In the genomic region with DNA sequence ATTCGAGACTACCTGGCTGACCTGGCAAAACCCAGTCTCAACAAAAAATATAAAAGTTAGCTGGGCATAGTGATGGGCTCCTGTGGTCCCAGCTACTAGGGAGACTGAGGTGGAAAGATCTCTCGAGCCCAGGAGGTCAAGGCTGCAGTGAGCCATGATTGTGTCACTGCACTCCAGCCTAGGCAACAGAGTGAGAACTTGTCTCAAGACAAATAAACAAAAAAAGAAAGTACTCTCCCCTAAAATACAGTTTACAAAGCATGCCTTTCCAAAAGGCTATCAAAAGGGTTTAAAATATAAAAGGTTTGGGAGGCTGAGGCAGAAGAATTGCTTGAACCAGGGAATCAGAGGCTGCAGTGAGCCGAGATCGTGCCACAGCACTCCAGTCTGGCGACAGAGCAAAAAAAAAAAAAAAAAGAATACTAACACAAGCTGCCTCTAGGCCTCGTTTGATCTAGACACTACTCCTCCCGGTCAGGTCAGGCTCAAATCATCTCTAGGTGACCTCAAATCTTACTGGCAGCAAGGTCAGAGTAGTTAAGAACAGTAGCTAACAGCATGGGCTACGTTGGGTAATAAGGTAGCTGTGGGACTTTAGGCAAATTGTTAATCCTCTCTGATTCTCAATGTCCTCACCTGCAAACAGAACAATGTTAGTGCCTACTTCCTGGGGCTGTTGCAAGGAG, we compare ENCODE assay signal across 20 cellular contexts. TPM values are rescaled to one million over a fixed set of nuclear protein-coding genes. Genes with fewer than 3 reads are reported as not detected.
DNase-seq lines count a peak whose midpoint lies in the region; ATAC-seq, FAIRE-seq and TF ChIP-seq lines count a peak whose summit lies in the region.
"Had no signal": no experiment of that assay in that cellular context is flagged by ENCODE, and none has a peak within 500 bp of the region (broad histone marks: within the 10 kb centered on the region; RNA-seq: fewer than 3 reads in every experiment).

No MANE protein-coding gene starts in this region.

- H3K4me3 Mint-ChIP-seq in activated T-helper 1 cell treated with anti-CD3 and anti-CD28 coated beads, Interleukin-12 subunit alpha, Interleukin-12 subunit beta, Interleukin-2, Interleukin-4 antibody, amounts not matched to agents 30 ng/mL and 10 ng/mL and 1 ng/mL, durations not matched to agents 14 hours and 24 hours and 36 hours: no peak overlapping the region
- no peak overlapping the region for H3K4me3 Mint-ChIP-seq in activated CD4-positive, alpha-beta T cell treated with anti-CD3 and anti-CD28 coated beads, Interleukin-2, amount 10 ng/mL, durations not matched to agents 24 days and 14 days

- peaks cover 15% of the 10 kb centered on the region for H3K4me1 Mint-ChIP-seq in activated T-helper 1 cell treated with anti-CD3 and anti-CD28 coated beads, Interleukin-12 subunit alpha, Interleukin-12 subunit beta, Interleukin-2, Interleukin-4 antibody, amounts not matched to agents 30 ng/mL and 10 ng/mL and 1 ng/mL, durations not matched to agents 14 hours and 24 hours and 36 hours (ENCODE audit: low read depth)
- H3K4me1 Mint-ChIP-seq in activated CD4-positive, alpha-beta T cell treated with anti-CD3 and anti-CD28 coated beads, Interleukin-2, amount 10 ng/mL, durations not matched to agents 24 days and 14 days: peaks cover 18% of the 10 kb centered on the region

- no peak for TF ChIP-seq POLR2A in Peyer's patch (IDR thresholded peaks at IDR 0.05)

- H3K36me3 Mint-ChIP-seq in activated T-helper 1 cell treated with anti-CD3 and anti-CD28 coated beads, Interleukin-12 subunit alpha, Interleukin-12 subunit beta, Interleukin-2, Interleukin-4 antibody, amounts not matched to agents 30 ng/mL and 10 ng/mL and 1 ng/mL, durations not matched to agents 14 hours and 24 hours and 36 hours (ENCODE audit: low read depth): peaks cover 6% of the 10 kb centered on the region
- peaks cover 9% of the 10 kb centered on the region for H3K36me3 Mint-ChIP-seq in activated CD4-positive, alpha-beta T cell treated with anti-CD3 and anti-CD28 coated beads, Interleukin-2, amount 10 ng/mL, durations not matched to agents 24 days and 14 days (ENCODE audit: low read depth)

- H4K20me1 ChIP-seq in fibroblast of lung (ENCODE audit: control insufficient read depth, extremely low read depth, insufficient read depth, low read length): no peaks in the 10 kb centered on the region

- no peak overlapping the region for H3K4me2 ChIP-seq in fibroblast of lung (ENCODE audit: extremely low read depth, insufficient read depth, low read length)
- H3K4me2 ChIP-seq: A549 had no signal

- DNase-seq in Peyer's patch: no peak
- DNase-seq in fibroblast of lung (ENCODE audit: low read depth in 2 of 2): no peak
- peak in 1 of 6 donors; percentile 7 for DNase-seq in pancreas
- DNase-seq in activated T-helper 1 cell treated with anti-CD3 and anti-CD28 coated beads, Interleukin-12 subunit alpha, Interleukin-12 subunit beta, Interleukin-2, Interleukin-4 antibody, amounts not matched to agents 30 ng/mL and 10 ng/mL and 1 ng/mL, durations not matched to agents 14 hours and 24 hours and 36 hours (ENCODE audit: low spot score): no peak
- no peak for DNase-seq in H7
- no peak for DNase-seq in activated CD4-positive, alpha-beta T cell treated with anti-CD3 and anti-CD28 coated beads, Interleukin-2, amount 10 ng/mL, durations not matched to agents 24 days and 14 days
- DNase-seq in NCI-H2227 (lab: John Stamatoyannopoulos, UW; ENCODE audit: unreplicated experiment): no peak
- DNase-seq: activated CD4-positive, alpha-beta T cell treated with anti-CD3 and anti-CD28 coated beads for 48 hours; activated naive CD4-positive, alpha-beta T cell treated with Interleukin-2 at 50 U/mL for 16 hours; C1 segment of cervical spinal cord; cortex of kidney; left cardiac atrium; NCI-H446; stimulated activated CD4-positive, alpha-beta T cell treated with anti-CD3 and anti-CD28 coated beads, Interleukin-2, amount 100 ng/mL, for 24 hours had no signal

- H3K27me3 Mint-ChIP-seq in activated T-helper 1 cell treated with anti-CD3 and anti-CD28 coated beads, Interleukin-12 subunit alpha, Interleukin-12 subunit beta, Interleukin-2, Interleukin-4 antibody, amounts not matched to agents 30 ng/mL and 10 ng/mL and 1 ng/mL, durations not matched to agents 14 hours and 24 hours and 36 hours (ENCODE audit: insufficient read depth): peaks cover 5% of the 10 kb centered on the region
- H3K27me3 Mint-ChIP-seq in activated CD4-positive, alpha-beta T cell treated with anti-CD3 and anti-CD28 coated beads, Interleukin-2, amount 10 ng/mL, durations not matched to agents 24 days and 14 days: peaks cover 6% of the 10 kb centered on the region

- no peak overlapping the region for H3K4me3 ChIP-seq in ACC112 (ENCODE audit: low read depth, low read length)
- no peak overlapping the region for H3K4me3 ChIP-seq in Peyer's patch
- no peak overlapping the region for H3K4me3 ChIP-seq in fibroblast of lung (replicated peaks in 1 of 4; ENCODE audit: control extremely low read depth in 1 of 4, insufficient read depth in 1 of 4, low read depth in 3 of 4, low read length in 4 of 4)
- H3K4me3 ChIP-seq in pancreas: no peak overlapping the region
- no peak overlapping the region for H3K4me3 ChIP-seq in H7 (ENCODE audit: insufficient read depth, low read depth, low read length)
- H3K4me3 ChIP-seq: A549, ascending aorta, gastroesophageal sphincter had no signal

- H3K27ac ChIP-seq in ACC112 (ENCODE audit: low read depth, low read length) (peak overlapping the region; percentile 16; the same call in 1 of the 2 replicates), Peyer's patch (peak overlapping the region in 3 of 4 donors; percentile 32 to 68 (median 65)), fibroblast of lung (ENCODE audit: insufficient read depth, low read length) (peak overlapping the region; percentile 50), pancreas (peak overlapping the region; percentile 56 to 80 (median 70))
- H3K27ac ChIP-seq: ascending aorta, epithelial cell of prostate had no signal

- H2AFZ ChIP-seq in ACC112 (ENCODE audit: low read length, unreplicated experiment) (no peak overlapping the region), fibroblast of lung (ENCODE audit: low read length) (no peak overlapping the region)

- WGBS in pancreas, 2 donors: 48 to 52% methylated on average over 8 of the region's 8 CpGs

- no peaks in the 10 kb centered on the region for H3K9me3 Mint-ChIP-seq in activated T-helper 1 cell treated with anti-CD3 and anti-CD28 coated beads, Interleukin-12 subunit alpha, Interleukin-12 subunit beta, Interleukin-2, Interleukin-4 antibody, amounts not matched to agents 30 ng/mL and 10 ng/mL and 1 ng/mL, durations not matched to agents 14 hours and 24 hours and 36 hours
- H3K9me3 Mint-ChIP-seq in activated CD4-positive, alpha-beta T cell treated with anti-CD3 and anti-CD28 coated beads, Interleukin-2, amount 10 ng/mL, durations not matched to agents 24 days and 14 days: no peaks in the 10 kb centered on the region

- no peak overlapping the region for H3K27ac Mint-ChIP-seq in activated T-helper 1 cell treated with anti-CD3 and anti-CD28 coated beads, Interleukin-12 subunit alpha, Interleukin-12 subunit beta, Interleukin-2, Interleukin-4 antibody, amounts not matched to agents 30 ng/mL and 10 ng/mL and 1 ng/mL, durations not matched to agents 14 hours and 24 hours and 36 hours
- H3K27ac Mint-ChIP-seq in activated CD4-positive, alpha-beta T cell treated with anti-CD3 and anti-CD28 coated beads, Interleukin-2, amount 10 ng/mL, durations not matched to agents 24 days and 14 days: no peak overlapping the region

- intact Hi-C loops in pancreas (cut with DNase I): no loop called here
- intact Hi-C loops in activated T-helper 1 cell treated with anti-CD3 and anti-CD28 coated beads, Interleukin-12 subunit alpha, Interleukin-12 subunit beta, Interleukin-2, Interleukin-4 antibody, amounts not matched to agents 30 ng/mL and 10 ng/mL and 1 ng/mL, durations not matched to agents 14 hours and 24 hours and 36 hours (cut with micrococcal nuclease): no loop called here
- intact Hi-C loops in activated CD4-positive, alpha-beta T cell treated with anti-CD3 and anti-CD28 coated beads, Interleukin-2, amount 10 ng/mL, durations not matched to agents 24 days and 14 days (cut with micrococcal nuclease): no loop called here

- H3K79me2 ChIP-seq in ACC112 (ENCODE audit: control insufficient read depth, insufficient read depth, low read length, unreplicated experiment) (no peaks in the 10 kb centered on the region), fibroblast of lung (ENCODE audit: control insufficient read depth, insufficient read depth, low read length) (no peaks in the 10 kb centered on the region)

- H3K36me3 ChIP-seq in ACC112 (ENCODE audit: insufficient read depth, low read length) (no peaks in the 10 kb centered on the region), Peyer's patch (peaks cover 0 to 9% (median 0%) of the 10 kb centered on the region in 3 donors), fibroblast of lung (ENCODE audit: control insufficient read depth, insufficient read depth, low read length) (peaks cover 5% of the 10 kb centered on the region), pancreas (no peaks in the 10 kb centered on the region), H7 (replicated peaks; ENCODE audit: control insufficient read depth, insufficient read depth, low read length) (no peaks in the 10 kb centered on the region; the same call in 1 of the 2 replicates)

- H3K9me3 ChIP-seq in Peyer's patch (no peaks in the 10 kb centered on the region), fibroblast of lung (ENCODE audit: control insufficient read depth, insufficient read depth, low read depth, low read length) (no peaks in the 10 kb centered on the region), pancreas (no peaks in the 10 kb centered on the region)
- H3K9me3 ChIP-seq: A549, ascending aorta, gastroesophageal sphincter had no signal

- peak; percentile 17 to 36 (median 25) for ATAC-seq in pancreas
- ATAC-seq: gastroesophageal sphincter, left cardiac atrium had no signal

- H3K9ac ChIP-seq in fibroblast of lung (ENCODE audit: insufficient read depth, low read length): no peak overlapping the region

- no peaks in the 10 kb centered on the region for H3K27me3 ChIP-seq in ACC112 (ENCODE audit: insufficient read depth, low read length)
- H3K27me3 ChIP-seq in Peyer's patch: no peaks in the 10 kb centered on the region
- no peaks in the 10 kb centered on the region for H3K27me3 ChIP-seq in fibroblast of lung (ENCODE audit: control insufficient read depth, insufficient read depth, low read length)
- H3K27me3 ChIP-seq in pancreas: no peaks in the 10 kb centered on the region
- no peaks in the 10 kb centered on the region for H3K27me3 ChIP-seq in H7 (ENCODE audit: control insufficient read depth, insufficient read depth, low read length)
- H3K27me3 ChIP-seq: ascending aorta, gastroesophageal sphincter had no signal

- H3K4me1 ChIP-seq in ACC112 (ENCODE audit: control insufficient read depth, insufficient read depth, low read length, unreplicated experiment): peaks cover 18% of the 10 kb centered on the region
- H3K4me1 ChIP-seq in Peyer's patch: peaks cover 0 to 56% (median 4%) of the 10 kb centered on the region in 4 donors
- H3K4me1 ChIP-seq in fibroblast of lung (ENCODE audit: control insufficient read depth, extremely low read depth, insufficient read depth, low read length): peaks cover 14% of the 10 kb centered on the region
- peaks cover 19 to 31% (median 30%) of the 10 kb centered on the region in 3 donors for H3K4me1 ChIP-seq in pancreas

- TF ChIP-seq CTCF in Peyer's patch (IDR thresholded peaks at IDR 0.05) (no peak), fibroblast of lung (conservative IDR thresholded peaks at IDR 0.05 in 1 of 2, IDR thresholded peaks at IDR 0.05 in 1 of 2; ENCODE audit: low read depth in 1 of 2, low read length in 2 of 2) (no peak), pancreas (IDR thresholded peaks at IDR 0.05) (no peak)

- no peak for FAIRE-seq in pancreas (lab: Jason Lieb, UNC)
- FAIRE-seq: A549, TTC549 had no signal

RNA-seq across cellular contexts. Expression of a gene that starts 9.3 kb away (rescaled TPM):
- total RNA-seq in Peyer's patch: 10 to 100 TPM in 2 of 4 donors, 1 to 10 TPM in 2; 7.4 to 26.1 (median 11.8) TPM
- total RNA-seq in fibroblast of lung: 12.6 and 13.2 TPM in 2 replicates
- polyA plus RNA-seq in fibroblast of lung: 5.5 and 7.1 TPM in 2 replicates
- 6.4 and 8.0 TPM in 2 replicates for polyA plus RNA-seq in fibroblast of lung (2012)
- polyA minus RNA-seq in fibroblast of lung (ENCODE audit: low replicate concordance): 3.0 and 20.0 TPM in 2 replicates
- total RNA-seq in pancreas: 1 to 10 TPM; 3.0 to 6.2 (median 3.8) TPM
- 1 to 10 TPM; 6.4 to 6.8 TPM for polyA plus RNA-seq in pancreas
- total RNA-seq in activated T-helper 1 cell treated with anti-CD3 and anti-CD28 coated beads, Interleukin-12 subunit alpha, Interleukin-12 subunit beta, Interleukin-2, Interleukin-4 antibody, amounts not matched to agents 30 ng/mL and 10 ng/mL and 1 ng/mL, durations not matched to agents 14 hours and 24 hours and 36 hours: 11.5 and 12.2 TPM in 2 replicates
- 10.3 and 12.3 TPM in 2 replicates for total RNA-seq in H7 (2014; rRNA removed; shearing (Covaris generic))
- 9.6 and 11.1 TPM in 2 replicates for total RNA-seq in activated CD4-positive, alpha-beta T cell treated with anti-CD3 and anti-CD28 coated beads, Interleukin-2, amount 10 ng/mL, durations not matched to agents 24 days and 14 days

RNA-seq across cellular contexts. Expression of a gene that starts 10.2 kb away (rescaled TPM):
- total RNA-seq in Peyer's patch (10 to 100 TPM; 18.2 to 44.1 (median 28.2) TPM), fibroblast of lung (24.1 and 30.7 TPM in 2 replicates), pancreas (100 to 1,000 TPM in 1 of 6 donors, 10 to 100 TPM in 3, 1 to 10 TPM in 2; 6.8 to 134 (median 12.6) TPM)
- polyA plus RNA-seq in fibroblast of lung (11.2 and 14.0 TPM in 2 replicates), pancreas (10 to 100 TPM; 73.6 to 82.8 TPM)
- polyA plus RNA-seq in fibroblast of lung (2012): 14.1 and 16.2 TPM in 2 replicates
- polyA minus RNA-seq in fibroblast of lung (ENCODE audit: low replicate concordance): 19.2 and 22.6 TPM in 2 replicates
- total RNA-seq in activated T-helper 1 cell treated with anti-CD3 and anti-CD28 coated beads, Interleukin-12 subunit alpha, Interleukin-12 subunit beta, Interleukin-2, Interleukin-4 antibody, amounts not matched to agents 30 ng/mL and 10 ng/mL and 1 ng/mL, durations not matched to agents 14 hours and 24 hours and 36 hours: 13.4 and 13.5 TPM in 2 replicates
- 23.1 and 23.7 TPM in 2 replicates for total RNA-seq in H7 (2014; rRNA removed; shearing (Covaris generic))
- total RNA-seq in activated CD4-positive, alpha-beta T cell treated with anti-CD3 and anti-CD28 coated beads, Interleukin-2, amount 10 ng/mL, durations not matched to agents 24 days and 14 days: 12.2 and 14.0 TPM in 2 replicates

Comparison
In these comparisons a context has a peak if more than half of its experiments do, and no peak if none do; other contexts are left out.
1. H3K27ac ChIP-seq: peak in every context shown above with its lines; median percentile 70 in pancreas; 65 in Peyer's patch; 50 in fibroblast of lung; 16 in ACC112.